1 cellular context compared by ENCODE assay signal in the genomic region with DNA sequence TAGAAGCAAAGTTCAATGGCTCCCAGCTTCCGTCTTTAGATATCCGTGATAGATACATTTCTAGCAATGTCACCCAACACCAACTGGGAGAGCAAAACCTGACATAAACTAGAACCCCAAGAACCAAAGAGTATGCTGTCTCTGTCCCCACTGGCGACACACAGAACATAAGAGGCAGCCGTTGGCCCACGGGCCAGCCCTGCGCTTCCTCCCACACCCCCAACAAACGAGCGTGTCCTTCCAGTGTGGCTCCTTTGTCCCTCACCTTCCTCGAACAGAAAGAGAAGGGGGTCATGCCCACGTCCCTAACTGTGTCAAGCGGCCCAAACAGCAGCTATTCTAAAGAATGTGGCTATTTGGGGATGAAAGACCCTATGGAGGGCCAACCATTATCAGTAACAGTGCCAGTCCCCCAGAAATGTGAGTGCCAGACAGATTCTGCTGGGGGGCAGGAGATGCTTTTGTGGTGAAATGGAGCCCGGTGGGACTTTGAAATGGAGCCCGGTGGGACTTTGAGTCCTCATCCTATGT.
TF ChIP-seq lines count a peak whose summit lies in the region.

No MANE protein-coding gene starts in this region.

TF ChIP-seq in K562, 482 proteins besides CTCF, POLR2A, EP300 and RAD21:
- TF ChIP-seq SMAD3 (CRISPR knock-in tag; conservative IDR thresholded peaks at IDR 0.05) (no peak), THAP12 (CRISPR knock-in tag; IDR thresholded peaks at IDR 0.05) (no peak), YBX1 (IDR thresholded peaks at IDR 0.05) (no peak), NFE2 (IDR thresholded peaks at IDR 0.05; ENCODE audit: low read depth) (no peak), SP2 (IDR thresholded peaks at IDR 0.05; ENCODE audit: extremely low read depth, low read depth, low read length, poor library complexity, severe bottlenecking) (no peak), ZNF274 (IDR thresholded peaks at IDR 0.05; ENCODE audit: borderline replicate concordance, low read depth, low read length) (no peak), ZNF239 (CRISPR knock-in tag; IDR thresholded peaks at IDR 0.05) (no peak), ZSCAN32 (CRISPR knock-in tag; IDR thresholded peaks at IDR 0.05) (no peak), SRSF7 (optimal IDR thresholded peaks at IDR 0.05; ENCODE audit: low read depth, low read length) (no peak), HMG20B (CRISPR knock-in tag; IDR thresholded peaks at IDR 0.05) (no peak), ZNF197 (CRISPR knock-in tag; IDR thresholded peaks at IDR 0.05; ENCODE audit: low read depth) (no peak)
- TF ChIP-seq, protein P1, sequence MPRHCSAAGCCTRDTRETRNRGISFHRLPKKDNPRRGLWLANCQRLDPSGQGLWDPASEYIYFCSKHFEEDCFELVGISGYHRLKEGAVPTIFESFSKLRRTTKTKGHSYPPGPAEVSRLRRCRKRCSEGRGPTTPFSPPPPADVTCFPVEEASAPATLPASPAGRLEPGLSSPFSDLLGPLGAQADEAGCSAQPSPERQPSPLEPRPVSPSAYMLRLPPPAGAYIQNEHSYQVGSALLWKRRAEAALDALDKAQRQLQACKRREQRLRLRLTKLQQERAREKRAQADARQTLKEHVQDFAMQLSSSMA (CRISPR knock-in tag; IDR thresholded peaks at IDR 0.05), result no peak
